In the genomic region with DNA sequence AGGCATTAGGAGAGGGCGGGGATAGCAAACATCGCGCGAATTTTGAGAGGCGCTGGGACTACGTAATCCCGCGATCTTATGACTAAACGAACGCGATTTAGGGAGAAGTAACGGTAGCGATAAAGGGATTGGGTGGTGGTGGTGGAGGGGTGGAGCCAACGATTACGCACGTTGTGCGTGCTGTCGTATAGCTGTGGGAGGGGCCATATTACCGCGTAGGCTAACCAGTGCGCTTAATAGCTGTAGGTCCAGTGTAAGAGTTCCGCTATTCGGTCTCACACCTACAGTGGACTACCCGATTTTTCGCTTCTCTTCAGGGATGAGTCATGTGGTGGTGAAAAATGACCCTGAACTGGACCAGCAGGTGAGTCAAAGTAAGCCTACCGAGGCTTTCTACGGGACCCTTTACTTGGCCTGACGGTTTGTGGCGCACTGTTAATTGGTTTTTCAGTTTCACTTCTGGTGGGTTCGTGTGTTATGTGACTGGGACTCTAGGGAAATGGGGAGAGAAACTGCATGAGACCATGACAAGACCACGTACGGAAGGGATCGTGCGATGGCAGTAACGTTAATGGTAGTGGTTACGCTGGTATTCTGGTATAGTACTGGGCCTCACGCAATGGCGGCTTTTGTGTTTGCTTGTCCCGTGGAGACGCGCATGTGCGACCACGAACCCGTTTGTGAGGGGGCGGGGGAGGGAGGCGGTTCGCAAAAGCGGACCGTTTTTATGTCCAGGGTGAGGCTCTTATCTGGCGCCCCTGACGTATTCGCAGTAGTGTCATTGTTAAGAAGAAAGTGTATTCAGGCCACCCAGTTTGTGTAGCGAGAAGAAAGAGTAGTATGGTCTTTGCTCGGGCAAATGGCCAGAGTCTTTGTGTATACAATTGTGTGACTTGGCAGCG, we compare ENCODE assay signal across 8 cellular contexts.
DNase-seq lines count a peak whose midpoint lies in the region; ATAC-seq lines count a peak whose summit lies in the region.

A gene (plus strand): TSS at position 251 of the 902 bp plus-strand sequence. CDS start 69 bp downstream, at position 320.

- DNase-seq in DMS79 treated with DMSO at 0.1 percent for 48 hours (lab: John Stamatoyannopoulos, UW) (peak; percentile 42), T1000 (lab: John Stamatoyannopoulos, UW) (peak; percentile 79), epidermal melanocyte (ENCODE audit: insufficient read length, low spot score) (peak; percentile 92), pons (ENCODE audit: low spot score) (peak; percentile 93), ACHN (no peak), HuH-7 (ENCODE audit: low spot score) (no peak)

- ATAC-seq in HG03175 (IDR thresholded peaks at IDR 0.05; ENCODE audit: unreplicated experiment), result peak; percentile 85
- no peak for ATAC-seq in HG03354 (IDR thresholded peaks at IDR 0.05; ENCODE audit: poor library complexity, severe bottlenecking, unreplicated experiment)

- in situ Hi-C loops in ACHN (cut with HindIII; ENCODE audit: low pct_ligation_motif_present, low pct_unique_long_range_greater_than_20kb, low sequenced_read_pairs), result no loop called here

Comparison
In these comparisons a context has a peak if more than half of its experiments do, and no peak if none do; other contexts are left out.
1. DNase-seq: peak in DMS79 treated with DMSO at 0.1 percent for 48 hours (single experiment), T1000 (single experiment), epidermal melanocyte (single experiment) and pons (single experiment); none in ACHN (single experiment) and HuH-7 (single experiment).